In genomic region chr12:69092137-69092536, GRCh38 we compare ENCODE assay signal across 18 cellular contexts.
DNase-seq lines count a peak whose midpoint lies in the region; ATAC-seq and TF ChIP-seq lines count a peak whose summit lies in the region.
"Had no signal": no experiment of that assay in that cellular context is flagged by ENCODE, and none has a peak within 500 bp of the region (broad histone marks: within the 10 kb centered on the region; RNA-seq: fewer than 3 reads in every experiment).

No MANE protein-coding gene starts in this region.

- no peaks in the 10 kb centered on the region for H3K36me3 Mint-ChIP-seq in GM23338 (ENCODE audit: low read depth)
- H3K36me3 Mint-ChIP-seq: CD8-positive, alpha-beta T cell had no signal

- H3K4me1 Mint-ChIP-seq in GM23338, result peaks cover 19% of the 10 kb centered on the region
- H3K4me1 Mint-ChIP-seq: B cell had no signal

- 28% methylated on average over 4 of the region's 4 CpGs for WGBS in SK-N-SH (ENCODE audit: low lambda C conversion rate)

- no peaks in the 10 kb centered on the region for H3K27me3 ChIP-seq in SK-N-SH (ENCODE audit: insufficient read depth)
- no peaks in the 10 kb centered on the region for H3K27me3 ChIP-seq in BLaER1
- H3K27me3 ChIP-seq in GM23338 (ENCODE audit: insufficient read depth), result no peaks in the 10 kb centered on the region

- no peak for TF ChIP-seq EP300 in SK-N-SH (IDR thresholded peaks at IDR 0.05; ENCODE audit: borderline replicate concordance in 1 of 2, low read depth in 1 of 2, low read length in 1 of 2)

- H3K9me3 ChIP-seq in SK-N-SH, result no peaks in the 10 kb centered on the region
- no peaks in the 10 kb centered on the region; the same call in 1 of the 2 replicates for H3K9me3 ChIP-seq in BLaER1
- H3K9me3 ChIP-seq: A549, Caco-2 had no signal

- H3K4me2 ChIP-seq in SK-N-SH (no peak overlapping the region), BLaER1 (peak overlapping the region; percentile 90; the same call in 1 of the 2 replicates), GM23338 (peak overlapping the region; percentile 0; the same call in 1 of the 2 replicates)
- H3K4me2 ChIP-seq: A549 had no signal

- POLR2A ChIA-PET in SK-N-SH (lab: Yijun Ruan, JAX), result no interaction called here

- H3K27ac ChIP-seq in SK-N-SH (ENCODE audit: low read depth in 2 of 2, low read length in 1 of 2), result no peak overlapping the region
- H3K27ac ChIP-seq in BLaER1, result no peak overlapping the region
- no peak overlapping the region for H3K27ac ChIP-seq in GM23338 (ENCODE audit: low read depth)
- H3K27ac ChIP-seq: 22Rv1, A549, C4-2B had no signal

- H3K36me3 ChIP-seq in SK-N-SH (replicated peaks in 1 of 2; ENCODE audit: control insufficient read depth in 1 of 2, insufficient read depth in 2 of 2, low read length in 1 of 2) (no peaks in the 10 kb centered on the region), BLaER1 (no peaks in the 10 kb centered on the region), GM23338 (ENCODE audit: insufficient read depth) (no peaks in the 10 kb centered on the region)

- TF ChIP-seq CTCF in SK-N-SH (IDR thresholded peaks at IDR 0.05), result no peak
- TF ChIP-seq CTCF in GM23338 (conservative IDR thresholded peaks at IDR 0.05; ENCODE audit: low read depth in 2 of 2), result no peak
- TF ChIP-seq CTCF in foreskin fibroblast (IDR thresholded peaks at IDR 0.05; ENCODE audit: low read depth, low read length), result no peak

- H3K9me3 Mint-ChIP-seq in GM23338, result no peaks in the 10 kb centered on the region
- H3K9me3 Mint-ChIP-seq: CD4-positive, alpha-beta T cell; CD8-positive, alpha-beta T cell had no signal

- no peaks in the 10 kb centered on the region for H3K79me2 ChIP-seq in SK-N-SH (ENCODE audit: insufficient read depth)
- no peaks in the 10 kb centered on the region for H3K79me2 ChIP-seq in GM23338 (replicated peaks; ENCODE audit: insufficient read depth)

- CTCF ChIA-PET in SK-N-SH (lab: Yijun Ruan, JAX), result interaction anchor here (0.7 kb wide), 1 partner anchor 1264 kb away, joined by 3 read pairs; no protein-coding TSS in a partner anchor

- ATAC-seq in SK-N-SH treated with all-trans-retinoic acid at 6 μM for 48 hours, result no peak
- no peak for ATAC-seq in GM23338
- ATAC-seq in left lobe of liver, result peak; percentile 21
- ATAC-seq in HG03045 (IDR thresholded peaks at IDR 0.05; ENCODE audit: unreplicated experiment), result no peak
- ATAC-seq: CD8-positive, alpha-beta T cell had no signal

- no peak for TF ChIP-seq RAD21 in SK-N-SH (IDR thresholded peaks at IDR 0.05; ENCODE audit: low read length)

- no peak overlapping the region for H3K9ac ChIP-seq in SK-N-SH
- H3K9ac ChIP-seq in BLaER1, result no peak overlapping the region

- no peaks in the 10 kb centered on the region for H3K9me2 ChIP-seq in SK-N-SH
- 0 out of 2 replicates have a peak, but pooled peaks cover 5% of the 10 kb centered on the region for H3K9me2 ChIP-seq in GM23338 (ENCODE audit: insufficient read depth)

- H3K27me3 Mint-ChIP-seq in GM23338 (ENCODE audit: insufficient read depth, low read depth, poor library complexity), result no peaks in the 10 kb centered on the region

- H3F3A ChIP-seq in SK-N-SH (replicated peaks; ENCODE audit: insufficient read depth) (peaks cover 12% of the 10 kb centered on the region), GM23338 (replicated peaks; ENCODE audit: low read depth) (no peaks in the 10 kb centered on the region)

- H3K4me3 Mint-ChIP-seq in GM23338, result no peak overlapping the region
- H3K4me3 Mint-ChIP-seq: B cell; CD4-positive, alpha-beta T cell; CD8-positive, alpha-beta T cell had no signal

- H3K4me1 ChIP-seq in SK-N-SH (ENCODE audit: control insufficient read depth in 1 of 2, insufficient read depth in 2 of 2, low read depth in 1 of 2, low read length in 1 of 2) (peaks cover 0 to 6% of the 10 kb centered on the region in 2 experiments; a peak in 3 of 4 replicates), BLaER1 (peaks cover 80% of the 10 kb centered on the region), GM23338 (ENCODE audit: insufficient read depth) (peaks cover 16% of the 10 kb centered on the region)
- H3K4me1 ChIP-seq: Caco-2 had no signal

- H3K27ac Mint-ChIP-seq in GM23338, result no peak overlapping the region
- H3K27ac Mint-ChIP-seq: B cell; CD4-positive, alpha-beta T cell; CD8-positive, alpha-beta T cell had no signal

- peak overlapping the region; percentile 62; the same call in 1 of the 2 replicates for H2AFZ ChIP-seq in SK-N-SH (ENCODE audit: low read depth)
- H2AFZ ChIP-seq in GM23338, result no peak overlapping the region

- no peak overlapping the region for H3K4me3 ChIP-seq in SK-N-SH (ENCODE audit: low read depth in 2 of 2, low read length in 1 of 2)
- H3K4me3 ChIP-seq in BLaER1, result no peak overlapping the region
- H3K4me3 ChIP-seq in GM23338, result no peak overlapping the region
- H3K4me3 ChIP-seq in foreskin fibroblast (ENCODE audit: low read depth in 1 of 2, low read length in 2 of 2), result no peak overlapping the region
- H3K4me3 ChIP-seq: A549 had no signal

- H4K20me1 ChIP-seq in SK-N-SH (ENCODE audit: insufficient read depth), result no peaks in the 10 kb centered on the region
- no peaks in the 10 kb centered on the region for H4K20me1 ChIP-seq in BLaER1
- H4K20me1 ChIP-seq in GM23338 (replicated peaks; ENCODE audit: insufficient read depth), result no peaks in the 10 kb centered on the region

- DNase-seq in SK-N-SH (no peak), GM23338 (ENCODE audit: low spot score) (no peak), left lobe of liver (ENCODE audit: low spot score) (no peak), foreskin fibroblast (no peak)
- DNase-seq: AML-193; Caco-2; Calu3; CD4-positive, alpha-beta T cell; CD8-positive, alpha-beta T cell; DMS79 treated with DMSO at 0.1 percent for 48 hours; GF-D8 had no signal

TF ChIP-seq in SK-N-SH, 30 proteins besides CTCF, POLR2A, EP300 and RAD21:
- TF ChIP-seq USF2 (IDR thresholded peaks at IDR 0.05; ENCODE audit: borderline replicate concordance, low read depth, low read length) (no peak), POLR2AphosphoS5 (IDR thresholded peaks at IDR 0.05; ENCODE audit: low read depth, low read length) (no peak)
TF ChIP-seq in SK-N-SH: peak in this region for 0.

TF ChIP-seq in SK-N-SH treated with all-trans-retinoic acid at 6 μM for 48 hours, 23 proteins besides CTCF, POLR2A, EP300 and RAD21 (continues in another document):
- TF ChIP-seq PATZ1 (CRISPR knock-in tag; IDR thresholded peaks at IDR 0.05; ENCODE audit: borderline replicate concordance) (no peak), ZNF8 (CRISPR knock-in tag; IDR thresholded peaks at IDR 0.05) (no peak), CSDC2 (CRISPR knock-in tag; IDR thresholded peaks at IDR 0.05) (no peak), CREB5 (CRISPR knock-in tag; IDR thresholded peaks at IDR 0.05; ENCODE audit: low read depth) (no peak)

TF ChIP-seq in GM23338, 12 proteins besides CTCF, POLR2A, EP300 and RAD21 (continues in another document):
- TF ChIP-seq CREB1 (CRISPR knock-in tag; IDR thresholded peaks at IDR 0.05; ENCODE audit: low read depth), result no peak
- no peak for TF ChIP-seq STAT1 (IDR thresholded peaks at IDR 0.05; ENCODE audit: unreplicated experiment)
